Comparison of ENCODE assay signal across 8 cellular contexts in genomic region chr7:155009570-155010157, GRCh38. TPM values are rescaled to one million over a fixed set of nuclear protein-coding genes. Genes with fewer than 3 reads are reported as not detected.
DNase-seq lines count a peak whose midpoint lies in the region; ATAC-seq and TF ChIP-seq lines count a peak whose summit lies in the region.

No MANE protein-coding gene starts in this region.

- POLR2A ChIA-PET in PC-9 (lab: Charles Lee; ENCODE audit: unreplicated experiment) = interaction anchor here (0.7 kb wide), 1 partner anchor 70 kb away, joined by 6 read pairs; no protein-coding TSS in a partner anchor

- no peaks in the 10 kb centered on the region for H3K9me2 ChIP-seq in PC-9 (ENCODE audit: insufficient read depth)

- CTCF ChIA-PET in PC-9 (lab: Charles Lee) = no interaction called here

- peaks cover 2% of the 10 kb centered on the region; the same call in 1 of the 2 replicates for H3F3A ChIP-seq in PC-9 (ENCODE audit: insufficient read depth, low read depth)

- no peak overlapping the region for H3K4me2 ChIP-seq in PC-9

- no peak overlapping the region for H2AFZ ChIP-seq in PC-9

- 0 out of 2 replicates have a peak, but pooled peaks cover 5% of the 10 kb centered on the region for H3K36me3 ChIP-seq in PC-9 (ENCODE audit: low read depth)
- no peaks in the 10 kb centered on the region for H3K36me3 ChIP-seq in thoracic aorta
- no peaks in the 10 kb centered on the region for H3K36me3 ChIP-seq in ovary

- DNase-seq in AG09319 (ENCODE audit: extremely low read depth, low read depth) (no peak), PC-9 (no peak), erythroblast (lab: John Stamatoyannopoulos, UW) (peak; percentile 21 to 37), thoracic aorta (ENCODE audit: low spot score) (no peak), ovary (no peak), hypothalamus (lab: John Stamatoyannopoulos, UW) (no peak)

- intact Hi-C loops in PC-9 (cut with micrococcal nuclease; ENCODE audit: unreplicated experiment) (no loop called here), ovary (cut with DNase I) (loop anchor here in 3 of 4 donors (5.0 to 10.0 kb wide), 4 partner anchors 77 to 335 kb away; no protein-coding TSS in a partner anchor)

- no peak overlapping the region for H3K27ac ChIP-seq in PC-9
- H3K27ac ChIP-seq in thoracic aorta = no peak overlapping the region
- no peak overlapping the region for H3K27ac ChIP-seq in ovary

- peak; percentile 18 for TF ChIP-seq CTCF in AG09319 (IDR thresholded peaks at IDR 0.05; ENCODE audit: low read depth, low read length)
- TF ChIP-seq CTCF in PC-9 (conservative IDR thresholded peaks at IDR 0.05) = peak; percentile 73
- TF ChIP-seq CTCF in thoracic aorta (IDR thresholded peaks at IDR 0.05) = peak; percentile 20
- no peak for TF ChIP-seq CTCF in ovary (IDR thresholded peaks at IDR 0.05)

- no peak for TF ChIP-seq POLR2A in erythroblast (IDR thresholded peaks at IDR 0.05; ENCODE audit: low read length)
- no peak for TF ChIP-seq POLR2A in ovary (IDR thresholded peaks at IDR 0.05)

- 68 to 72% (median 68%) methylated on average over 3 of the region's 3 CpGs for WGBS in ovary, 3 donors

- peaks cover 13% of the 10 kb centered on the region; the same call in 1 of the 2 replicates for H3K27me3 ChIP-seq in PC-9 (ENCODE audit: insufficient read depth, low read depth)
- no peaks in the 10 kb centered on the region for H3K27me3 ChIP-seq in thoracic aorta (replicated peaks; ENCODE audit: insufficient read depth)
- no peaks in the 10 kb centered on the region for H3K27me3 ChIP-seq in ovary

- peaks cover 9% of the 10 kb centered on the region for H3K4me1 ChIP-seq in PC-9 (replicated peaks; ENCODE audit: insufficient read depth)
- H3K4me1 ChIP-seq in thoracic aorta (ENCODE audit: control insufficient read depth in 1 of 2, low read depth in 2 of 2) = peaks cover 0 to 3% of the 10 kb centered on the region in 2 donors
- no peaks in the 10 kb centered on the region for H3K4me1 ChIP-seq in ovary (ENCODE audit: insufficient read depth)

- H3K4me3 ChIP-seq in PC-9 (no peak overlapping the region), thoracic aorta (no peak overlapping the region), ovary (no peak overlapping the region)

- H3K79me2 ChIP-seq in PC-9 (ENCODE audit: low read depth) = peaks cover 14% of the 10 kb centered on the region

- ATAC-seq in GM19397 (IDR thresholded peaks at IDR 0.05; ENCODE audit: unreplicated experiment) (peak; percentile 63), thoracic aorta (ENCODE audit: insufficient number of reproducible peaks, low FRiP score, low read depth) (no peak), HG03521 (IDR thresholded peaks at IDR 0.05; ENCODE audit: unreplicated experiment) (no peak)

- H4K20me1 ChIP-seq in PC-9 (ENCODE audit: insufficient read depth) = no peaks in the 10 kb centered on the region

- BruUV-seq in PC-9 (replicated peaks; lab: Mats Ljungman, UMichigan) = no TSS peak

- H3K9me3 ChIP-seq in PC-9 (ENCODE audit: insufficient read depth, low read depth) = no peaks in the 10 kb centered on the region
- no peaks in the 10 kb centered on the region for H3K9me3 ChIP-seq in thoracic aorta
- no peaks in the 10 kb centered on the region for H3K9me3 ChIP-seq in ovary

- no peak for TF ChIP-seq EP300 in ovary (IDR thresholded peaks at IDR 0.05)

RNA-seq across cellular contexts. Expression of gene PAXIP1, which starts 6.7 kb away (rescaled TPM):
- total RNA-seq in PC-9 (2021) (14.1 and 18.8 TPM in 2 replicates), thoracic aorta (10 to 100 TPM; 12.0 to 13.0 TPM), ovary (10 to 100 TPM in 6 of 7 donors, 1 to 10 TPM in 1; 7.9 to 14.9 (median 11.4) TPM)
- 1 to 10 TPM; 7.9 to 8.4 TPM for polyA plus RNA-seq in ovary

Comparison
In these comparisons a context has a peak if more than half of its experiments do, and no peak if none do; other contexts are left out.
1. DNase-seq: peak in erythroblast (2 of 2); none in AG09319 (single experiment), PC-9 (0 of 2), thoracic aorta (single experiment), ovary (0 of 5) and hypothalamus (0 of 51).
2. CTCF ChIP-seq: peak in AG09319 (single experiment), PC-9 (single experiment) and thoracic aorta (single experiment); none in ovary (0 of 3).